ENCODE assay signal across 7 cellular contexts in genomic region chr12:124567035-124567672, GRCh38. TPM values are rescaled to one million over a fixed set of nuclear protein-coding genes. Genes with fewer than 3 reads are reported as not detected.
DNase-seq lines count a peak whose midpoint lies in the region; ATAC-seq and TF ChIP-seq lines count a peak whose summit lies in the region.

NCOR2 (minus strand) TSS chr12:124567612; CDS start chr12:124495251, 72,361 bp downstream.

- H3K4me3 ChIP-seq in heart right ventricle = peak within 1 kb of the TSS; percentile 81 to 99 (median 96)

- no peaks in the 10 kb centered on the region for H3K9me3 ChIP-seq in heart right ventricle

- peaks cover 0 to 8% (median 0%) of the 10 kb centered on the region in 9 donors for H3K36me3 ChIP-seq in heart right ventricle

- H3K9me3 Mint-ChIP-seq in activated naive CD4-positive, alpha-beta T cell treated with anti-CD3 and anti-CD28 coated beads, Interleukin-2, amount 50 U/mL, for 24 hours = no peaks in the 10 kb centered on the region

- POLR2A ChIA-PET in RWPE1 (lab: Yijun Ruan, JAX; ENCODE audit: low non-redundant PET) = interaction anchor here (0.6 kb wide), 1 partner anchor 66 kb away, joined by 6 read pairs; no protein-coding TSS in a partner anchor

- intact Hi-C loops in heart right ventricle (cut with DNase I) (loop anchor here (2.0 to 10.0 kb wide), 19 partner anchors 48 to 512 kb away; no protein-coding TSS in a partner anchor), sciatic nerve (cut with DNase I) (loop anchor here (5.0 to 10.0 kb wide), 2 partner anchors 52 to 200 kb away; no protein-coding TSS in a partner anchor)

- H3K36me3 Mint-ChIP-seq in activated naive CD4-positive, alpha-beta T cell treated with anti-CD3 and anti-CD28 coated beads, Interleukin-2, amount 50 U/mL, for 24 hours = no peaks in the 10 kb centered on the region

- peak; percentile 24 for ATAC-seq in GM18868 (IDR thresholded peaks at IDR 0.05; ENCODE audit: unreplicated experiment)
- ATAC-seq in HG02870 (IDR thresholded peaks at IDR 0.05; ENCODE audit: unreplicated experiment) = peak; percentile 24
- ATAC-seq in heart right ventricle = peak in 3 of 8 donors; percentile 2 to 8 (median 4)
- ATAC-seq in sciatic nerve = no peak

- no peaks in the 10 kb centered on the region for H3K27me3 ChIP-seq in heart right ventricle

- DNase-seq in RWPE1 (ENCODE audit: low spot score) = no peak
- DNase-seq in heart right ventricle = peak in 1 of 2 donors; percentile 53
- DNase-seq in sciatic nerve (ENCODE audit: low spot score) = peak; percentile 75
- no peak for DNase-seq in NCI-H2107 treated with DMSO at 0.1 percent for 48 hours (lab: John Stamatoyannopoulos, UW; ENCODE audit: unreplicated experiment)

- H3K4me1 Mint-ChIP-seq in activated naive CD4-positive, alpha-beta T cell treated with anti-CD3 and anti-CD28 coated beads, Interleukin-2, amount 50 U/mL, for 24 hours = peaks cover 31% of the 10 kb centered on the region

- CTCF ChIA-PET in RWPE1 (lab: Yijun Ruan, JAX) = interaction anchor here (0.6 to 1.1 kb wide), 4 partner anchors 11 to 199 kb away, joined by 3 read pairs; no protein-coding TSS in a partner anchor

- H3K4me1 ChIP-seq in heart right ventricle = peaks cover 19 to 63% (median 53%) of the 10 kb centered on the region in 9 donors

- H3K27ac ChIP-seq in RWPE1 = peak within 1 kb of the TSS; percentile 94
- H3K27ac ChIP-seq in heart right ventricle = peak within 1 kb of the TSS; percentile 96 to 100 (median 99)

- peak within 1 kb of the TSS; percentile 94 for H3K4me3 Mint-ChIP-seq in activated naive CD4-positive, alpha-beta T cell treated with anti-CD3 and anti-CD28 coated beads, Interleukin-2, amount 50 U/mL, for 24 hours

- no peaks in the 10 kb centered on the region for H3K27me3 Mint-ChIP-seq in activated naive CD4-positive, alpha-beta T cell treated with anti-CD3 and anti-CD28 coated beads, Interleukin-2, amount 50 U/mL, for 24 hours

- TF ChIP-seq CTCF in RWPE1 (conservative IDR thresholded peaks at IDR 0.05; ENCODE audit: low read depth) (no peak), heart right ventricle (IDR thresholded peaks at IDR 0.05) (no peak)

- WGBS in heart right ventricle, 2 donors = 1% methylated on average over 54 to 88 of the region's 102 CpGs

- H3K27ac Mint-ChIP-seq in activated naive CD4-positive, alpha-beta T cell treated with anti-CD3 and anti-CD28 coated beads, Interleukin-2, amount 50 U/mL, for 24 hours = peak within 1 kb of the TSS; percentile 90

RNA-seq across cellular contexts. Expression of gene NCOR2, which starts in this region (rescaled TPM):
- total RNA-seq in heart right ventricle (100 to 1,000 TPM; 118 to 200 (median 136) TPM), sciatic nerve (345 TPM)
- 10 to 100 TPM; 46.9 to 74.0 TPM for polyA plus RNA-seq in heart right ventricle
